ENCODE assay signal across 10 cellular contexts in genomic region chr10:121069061-121069850, GRCh38.
A peak's percentile ranks its signal among the peaks of the same experiment; 100 is the strongest.
DNase-seq lines count a peak whose midpoint lies in the region; ATAC-seq and TF ChIP-seq lines count a peak whose summit lies in the region.
"Had no signal": no experiment of that assay in that cellular context is flagged by ENCODE, and none has a peak within 500 bp of the region (broad histone marks: within the 10 kb centered on the region; RNA-seq: fewer than 3 reads in every experiment).

No MANE protein-coding gene starts in this region.

- H3K36me3 ChIP-seq in suprapubic skin (no peaks in the 10 kb centered on the region), stomach (no peaks in the 10 kb centered on the region)

- H3K27me3 ChIP-seq in suprapubic skin (no peaks in the 10 kb centered on the region), stomach (no peaks in the 10 kb centered on the region)

- DNase-seq in DMS53 (lab: John Stamatoyannopoulos, UW) (peak; percentile 11), DMS53 treated with DMSO at 0.1 percent for 48 hours (lab: John Stamatoyannopoulos, UW; ENCODE audit: unreplicated experiment) (no peak), RPMI7951 (ENCODE audit: low read depth) (peak; percentile 96), suprapubic skin (ENCODE audit: low spot score in 2 of 2) (no peak), stomach (no peak)
- no peak for DNase-seq in activated T-helper 1 cell treated with anti-CD3 and anti-CD28 coated beads, Interleukin-12 subunit alpha, Interleukin-12 subunit beta, Interleukin-2, Interleukin-4 antibody, amounts not matched to agents 30 ng/mL and 10 ng/mL and 1 ng/mL, durations not matched to agents 14 hours and 24 hours and 36 hours (ENCODE audit: low spot score)
- DNase-seq in stimulated activated CD4-positive, alpha-beta T cell treated with anti-CD3 and anti-CD28 coated beads, Interleukin-4, amount 100 ng/mL, for 4 hours = no peak
- DNase-seq: stimulated activated naive B cell treated with anti-CD40 and anti-IgM and Interleukin-4, amounts not matched to agents 10 μg/mL and 1 μg/mL and 100 μg/mL, for 72 hours had no signal

- H3K27ac ChIP-seq in suprapubic skin = peak overlapping the region; percentile 39
- H3K27ac ChIP-seq in stomach = no peak overlapping the region
- H3K27ac ChIP-seq: 22Rv1 had no signal

- TF ChIP-seq EP300 in suprapubic skin (IDR thresholded peaks at IDR 0.05) (no peak), stomach (IDR thresholded peaks at IDR 0.05) (no peak)

- ATAC-seq in HG02973 (IDR thresholded peaks at IDR 0.05; ENCODE audit: unreplicated experiment) = peak; percentile 89

- TF ChIP-seq POLR2A in suprapubic skin (IDR thresholded peaks at IDR 0.05) (no peak), stomach (IDR thresholded peaks at IDR 0.05) (no peak)

- no peak overlapping the region for H3K27ac Mint-ChIP-seq in activated T-helper 1 cell treated with anti-CD3 and anti-CD28 coated beads, Interleukin-12 subunit alpha, Interleukin-12 subunit beta, Interleukin-2, Interleukin-4 antibody, amounts not matched to agents 30 ng/mL and 10 ng/mL and 1 ng/mL, durations not matched to agents 14 hours and 24 hours and 36 hours
- H3K27ac Mint-ChIP-seq: stimulated activated naive B cell treated with anti-CD40 and anti-IgM and Interleukin-4, amounts not matched to agents 10 μg/mL and 1 μg/mL and 100 μg/mL, for 72 hours had no signal

- no peaks in the 10 kb centered on the region for H3K9me3 Mint-ChIP-seq in activated T-helper 1 cell treated with anti-CD3 and anti-CD28 coated beads, Interleukin-12 subunit alpha, Interleukin-12 subunit beta, Interleukin-2, Interleukin-4 antibody, amounts not matched to agents 30 ng/mL and 10 ng/mL and 1 ng/mL, durations not matched to agents 14 hours and 24 hours and 36 hours

- H3K36me3 Mint-ChIP-seq in activated T-helper 1 cell treated with anti-CD3 and anti-CD28 coated beads, Interleukin-12 subunit alpha, Interleukin-12 subunit beta, Interleukin-2, Interleukin-4 antibody, amounts not matched to agents 30 ng/mL and 10 ng/mL and 1 ng/mL, durations not matched to agents 14 hours and 24 hours and 36 hours (ENCODE audit: low read depth) = no peaks in the 10 kb centered on the region
- H3K36me3 Mint-ChIP-seq: stimulated activated naive B cell treated with anti-CD40 and anti-IgM and Interleukin-4, amounts not matched to agents 10 μg/mL and 1 μg/mL and 100 μg/mL, for 72 hours had no signal

- H3K4me1 ChIP-seq in suprapubic skin (peaks cover 8% of the 10 kb centered on the region), stomach (peaks cover 7 to 19% (median 18%) of the 10 kb centered on the region in 4 donors)

- no peak overlapping the region for H3K4me3 Mint-ChIP-seq in activated T-helper 1 cell treated with anti-CD3 and anti-CD28 coated beads, Interleukin-12 subunit alpha, Interleukin-12 subunit beta, Interleukin-2, Interleukin-4 antibody, amounts not matched to agents 30 ng/mL and 10 ng/mL and 1 ng/mL, durations not matched to agents 14 hours and 24 hours and 36 hours
- H3K4me3 Mint-ChIP-seq: stimulated activated naive B cell treated with anti-CD40 and anti-IgM and Interleukin-4, amounts not matched to agents 10 μg/mL and 1 μg/mL and 100 μg/mL, for 72 hours had no signal

- 45% methylated on average over 9 of the region's 9 CpGs for WGBS in suprapubic skin
- 77 to 87% (median 85%) methylated on average over 9 of the region's 9 CpGs for WGBS in stomach, 5 donors

- H3K4me3 ChIP-seq in suprapubic skin = no peak overlapping the region
- H3K4me3 ChIP-seq in stomach = no peak overlapping the region

- no peaks in the 10 kb centered on the region for H3K4me1 Mint-ChIP-seq in activated T-helper 1 cell treated with anti-CD3 and anti-CD28 coated beads, Interleukin-12 subunit alpha, Interleukin-12 subunit beta, Interleukin-2, Interleukin-4 antibody, amounts not matched to agents 30 ng/mL and 10 ng/mL and 1 ng/mL, durations not matched to agents 14 hours and 24 hours and 36 hours (ENCODE audit: low read depth)
- H3K4me1 Mint-ChIP-seq: stimulated activated naive B cell treated with anti-CD40 and anti-IgM and Interleukin-4, amounts not matched to agents 10 μg/mL and 1 μg/mL and 100 μg/mL, for 72 hours had no signal

- H3K9me3 ChIP-seq in suprapubic skin (no peaks in the 10 kb centered on the region), stomach (no peaks in the 10 kb centered on the region)

- intact Hi-C loops in activated T-helper 1 cell treated with anti-CD3 and anti-CD28 coated beads, Interleukin-12 subunit alpha, Interleukin-12 subunit beta, Interleukin-2, Interleukin-4 antibody, amounts not matched to agents 30 ng/mL and 10 ng/mL and 1 ng/mL, durations not matched to agents 14 hours and 24 hours and 36 hours (cut with micrococcal nuclease) = no loop called here
- intact Hi-C loops in stomach (cut with DNase I; ENCODE audit: low total_unique reads) = no loop called here

- H3K27me3 Mint-ChIP-seq in activated T-helper 1 cell treated with anti-CD3 and anti-CD28 coated beads, Interleukin-12 subunit alpha, Interleukin-12 subunit beta, Interleukin-2, Interleukin-4 antibody, amounts not matched to agents 30 ng/mL and 10 ng/mL and 1 ng/mL, durations not matched to agents 14 hours and 24 hours and 36 hours (ENCODE audit: insufficient read depth) = no peaks in the 10 kb centered on the region
- H3K27me3 Mint-ChIP-seq: stimulated activated naive B cell treated with anti-CD40 and anti-IgM and Interleukin-4, amounts not matched to agents 10 μg/mL and 1 μg/mL and 100 μg/mL, for 72 hours had no signal

- TF ChIP-seq CTCF in suprapubic skin (IDR thresholded peaks at IDR 0.05) (no peak), stomach (IDR thresholded peaks at IDR 0.05) (no peak)

Comparison
In these comparisons a context has a peak if more than half of its experiments do, and no peak if none do; other contexts are left out.
1. DNase-seq: peak in DMS53 (single experiment) and RPMI7951 (single experiment); none in DMS53 treated with DMSO at 0.1 percent for 48 hours (single experiment), suprapubic skin (0 of 2), activated T-helper 1 cell treated with anti-CD3 and anti-CD28 coated beads, Interleukin-12 subunit alpha, Interleukin-12 subunit beta, Interleukin-2, Interleukin-4 antibody, amounts not matched to agents 30 ng/mL and 10 ng/mL and 1 ng/mL, durations not matched to agents 14 hours and 24 hours and 36 hours (single experiment), stimulated activated CD4-positive, alpha-beta T cell treated with anti-CD3 and anti-CD28 coated beads, Interleukin-4, amount 100 ng/mL, for 4 hours (0 of 2) and stomach (single experiment).